In the genomic region with DNA sequence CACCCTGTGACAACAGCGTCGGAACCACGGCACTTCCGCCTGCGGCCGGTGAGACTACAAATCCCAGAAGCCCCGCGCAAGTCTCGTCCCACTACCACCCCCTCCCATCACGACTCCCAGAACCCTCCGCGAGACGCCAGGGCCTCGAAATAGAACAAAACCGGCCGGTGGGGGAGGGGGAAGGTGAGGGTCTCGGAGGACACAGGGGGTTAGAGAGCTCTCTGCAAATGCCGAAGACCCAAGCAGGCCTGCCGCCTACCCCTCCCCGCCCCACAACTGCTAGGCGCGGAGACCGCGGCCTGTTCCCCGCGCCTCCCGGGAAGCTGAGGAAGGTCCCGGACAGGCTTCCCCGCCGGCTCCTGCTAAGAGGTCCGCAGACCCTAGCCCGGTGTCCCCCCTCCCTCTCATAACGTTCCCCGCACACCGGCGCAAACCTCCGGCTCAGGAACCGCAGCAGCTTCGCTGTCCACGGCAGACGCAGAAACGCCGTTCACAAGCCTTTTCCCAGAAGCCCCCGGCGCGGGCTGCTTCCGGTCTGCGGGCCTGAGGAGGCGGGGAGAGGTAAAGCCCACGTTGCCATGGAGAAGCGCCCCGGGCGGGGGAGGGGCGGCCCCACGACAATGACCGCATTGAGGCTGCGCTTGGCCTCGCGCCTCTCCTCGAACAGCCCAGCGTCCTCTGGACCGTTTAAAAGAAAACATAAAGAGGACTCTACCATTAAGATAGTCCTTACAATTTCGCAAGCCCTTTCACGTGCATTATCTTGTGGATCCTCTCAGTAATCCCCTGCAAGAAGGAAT, we compare ENCODE assay signal across 8 cellular contexts. TPM values are rescaled to one million over a fixed set of nuclear protein-coding genes. Genes with fewer than 3 reads are reported as not detected.
DNase-seq lines count a peak whose midpoint lies in the region; ATAC-seq and TF ChIP-seq lines count a peak whose summit lies in the region.

A gene (minus strand): TSS at position 485 of the 800 bp plus-strand sequence. CDS start 3,770 bp downstream, outside the sequence.

- H2AFZ ChIP-seq in KMS-11 (ENCODE audit: low read depth) = peak within 1 kb of the TSS; percentile 87

- H4K20me1 ChIP-seq in KMS-11 (ENCODE audit: insufficient read depth) = peaks cover 12% of the 10 kb centered on the region

- DNase-seq in DMS53 treated with DMSO at 0.1 percent for 48 hours (lab: John Stamatoyannopoulos, UW; ENCODE audit: unreplicated experiment) (peak; percentile 87), Peyer's patch (peak; percentile 95 to 97 (median 96))
- peak; percentile 94 to 96 for DNase-seq in activated T-cell treated with anti-CD3 and anti-CD28 coated beads, Interleukin-2, amount 50 U/mL, for 48 hours
- DNase-seq in stimulated activated CD8-positive, alpha-beta memory T cell treated with anti-CD3 and anti-CD28 coated beads, Interleukin-7, amount 100 ng/mL, for 4 hours (ENCODE audit: low read depth in 2 of 2) = peak; percentile 86 to 91

- H3K9me3 ChIP-seq in Peyer's patch (no peaks in the 10 kb centered on the region), muscle layer of duodenum (ENCODE audit: control insufficient read depth in 1 of 2, low read length in 2 of 2) (no peaks in the 10 kb centered on the region)

- TF ChIP-seq POLR2A in Peyer's patch (IDR thresholded peaks at IDR 0.05) = peak; percentile 46 to 70

- H3K9ac ChIP-seq in KMS-11 = peak within 1 kb of the TSS; percentile 95

- ATAC-seq in GM21737 (IDR thresholded peaks at IDR 0.05; ENCODE audit: unreplicated experiment) = peak; percentile 92
- peak; percentile 97 for ATAC-seq in esophagus mucosa

- peak within 1 kb of the TSS; percentile 91 for H3K27ac ChIP-seq in KMS-11
- peak within 1 kb of the TSS; percentile 95 to 99 (median 98) for H3K27ac ChIP-seq in Peyer's patch
- H3K27ac ChIP-seq in muscle layer of duodenum (ENCODE audit: low read length) = peak within 1 kb of the TSS; percentile 96

- TF ChIP-seq CTCF in KMS-11 (conservative IDR thresholded peaks at IDR 0.05; ENCODE audit: low read depth, low read length) (no peak), Peyer's patch (IDR thresholded peaks at IDR 0.05) (no peak)

- H3K27me3 ChIP-seq in KMS-11 (ENCODE audit: insufficient read depth, low read depth) = no peaks in the 10 kb centered on the region
- no peaks in the 10 kb centered on the region for H3K27me3 ChIP-seq in Peyer's patch
- no peaks in the 10 kb centered on the region for H3K27me3 ChIP-seq in muscle layer of duodenum (ENCODE audit: low read depth, low read length)

- H3K4me3 ChIP-seq in KMS-11 (IDR thresholded peaks at IDR 0.05; ENCODE audit: insufficient read depth, low read depth, low read length) (no peak within 1 kb of the TSS), Peyer's patch (peak within 1 kb of the TSS; percentile 82 to 94 (median 86)), muscle layer of duodenum (ENCODE audit: low read depth in 1 of 2, low read length in 2 of 2) (peak within 1 kb of the TSS; percentile 88 to 92)

- peaks cover 43% of the 10 kb centered on the region for H3K79me2 ChIP-seq in KMS-11 (ENCODE audit: insufficient read depth, low read depth)

- H3K4me1 ChIP-seq in KMS-11 (ENCODE audit: low read depth, poor library complexity, severe bottlenecking) = peaks cover 21% of the 10 kb centered on the region
- H3K4me1 ChIP-seq in Peyer's patch = peaks cover 0 to 24% (median 3%) of the 10 kb centered on the region in 4 donors
- peaks cover 5 to 33% of the 10 kb centered on the region in 2 donors for H3K4me1 ChIP-seq in muscle layer of duodenum (ENCODE audit: control insufficient read depth in 1 of 2, insufficient read depth in 2 of 2, low read length in 2 of 2)

- H3K36me3 ChIP-seq in KMS-11 (ENCODE audit: insufficient read depth) (peaks cover 19% of the 10 kb centered on the region; the same call in 1 of the 2 replicates), Peyer's patch (peaks cover 0 to 14% (median 0%) of the 10 kb centered on the region in 3 donors), muscle layer of duodenum (ENCODE audit: control insufficient read depth in 1 of 2, insufficient read depth in 2 of 2, low read length in 2 of 2) (peaks cover 16 to 18% of the 10 kb centered on the region in 2 donors)

- peak within 1 kb of the TSS; percentile 81 for H3K4me2 ChIP-seq in KMS-11

RNA-seq across cellular contexts. Expression of the gene that starts here (rescaled TPM):
- total RNA-seq in Peyer's patch (10 to 100 TPM; 22.8 to 36.3 (median 30.2) TPM), esophagus mucosa (26.7 TPM)
